12 cellular contexts compared by ENCODE assay signal in genomic region chr16:69820926-69821541, GRCh38. TPM values are rescaled to one million over a fixed set of nuclear protein-coding genes. Genes with fewer than 3 reads are reported as not detected.
DNase-seq lines count a peak whose midpoint lies in the region; ATAC-seq and TF ChIP-seq lines count a peak whose summit lies in the region.
"Had no signal": no experiment of that assay in that cellular context is flagged by ENCODE, and none has a peak within 500 bp of the region (broad histone marks: within the 10 kb centered on the region; RNA-seq: fewer than 3 reads in every experiment).

No MANE protein-coding gene starts in this region.

- no peak overlapping the region for H3K4me3 ChIP-seq in adrenal gland

- ATAC-seq in sciatic nerve: peak; percentile 64
- ATAC-seq in HG02623 (IDR thresholded peaks at IDR 0.05; ENCODE audit: unreplicated experiment): no peak
- no peak for ATAC-seq in HG03469 (IDR thresholded peaks at IDR 0.05; ENCODE audit: unreplicated experiment)

- H3K27ac ChIP-seq in adrenal gland: peak overlapping the region; percentile 15 to 81 (median 47)

- H3K4me1 ChIP-seq in adrenal gland (replicated peaks in 1 of 2): peaks cover 13 to 22% of the 10 kb centered on the region in 2 donors

- TF ChIP-seq CTCF in adrenal gland (IDR thresholded peaks at IDR 0.05): no peak

- H3K36me3 ChIP-seq in adrenal gland (replicated peaks in 1 of 2): no peaks in the 10 kb centered on the region

- no peaks in the 10 kb centered on the region for H3K9me3 ChIP-seq in adrenal gland (replicated peaks in 1 of 3)

- DNase-seq in DMS 273 treated with DMSO at 0.1 percent for 48 hours (lab: John Stamatoyannopoulos, UW) (peak; percentile 60), adrenal gland (peak; percentile 36 to 88 (median 73)), head of caudate nucleus (peak in 41 of 42 donors; percentile 6 to 83 (median 55)), sciatic nerve (ENCODE audit: low spot score) (peak; percentile 59), H4 (ENCODE audit: low spot score) (no peak), HT-29 (ENCODE audit: low spot score) (no peak)
- DNase-seq: activated T-cell treated with anti-CD3 and anti-CD28 coated beads, Interleukin-2, amount 50 U/mL, for 1 hour; cortex of kidney; MV-4-11; T1000 had no signal

- H3K27me3 ChIP-seq in adrenal gland: no peaks in the 10 kb centered on the region

- intact Hi-C loops in adrenal gland (cut with DNase I): no loop called here
- intact Hi-C loops in head of caudate nucleus (cut with DNase I): no loop called here
- intact Hi-C loops in sciatic nerve (cut with DNase I): no loop called here

- WGBS in adrenal gland, 4 donors: 48 to 67% (median 54%) methylated on average over 14 to 15 of the region's 15 CpGs

- peak in 1 of 2 donors; percentile 46 for TF ChIP-seq POLR2A in adrenal gland (IDR thresholded peaks at IDR 0.05)

RNA-seq across cellular contexts. Expression of gene WWP2, which starts 58.9 kb away (rescaled TPM):
- total RNA-seq in adrenal gland (10 to 100 TPM; 62.2 to 99.8 (median 77.7) TPM), sciatic nerve (91.5 TPM)
- polyA plus RNA-seq in adrenal gland: 10 to 100 TPM; 28.3 to 45.7 (median 31.6) TPM
- total RNA-seq in H4 (2014; rRNA removed; shearing (Covaris generic)): 12.6 and 15.1 TPM in 2 replicates
- total RNA-seq in HT-29 (2014; rRNA removed; shearing (Covaris generic)): 38.1 and 40.1 TPM in 2 replicates

Comparison
In these comparisons a context has a peak if more than half of its experiments do, and no peak if none do; other contexts are left out.
1. DNase-seq: peak in DMS 273 treated with DMSO at 0.1 percent for 48 hours (single experiment), adrenal gland (7 of 7), head of caudate nucleus (41 of 42) and sciatic nerve (single experiment); none in H4 (single experiment) and HT-29 (single experiment).